In genomic region chr15:41494190-41494921, GRCh38 we compare ENCODE assay signal across 8 cellular contexts. TPM values are rescaled to one million over a fixed set of nuclear protein-coding genes. Genes with fewer than 3 reads are reported as not detected.
DNase-seq lines count a peak whose midpoint lies in the region; ATAC-seq and TF ChIP-seq lines count a peak whose summit lies in the region.

No MANE protein-coding gene starts in this region.

- no peak overlapping the region for H3K27ac ChIP-seq in neural cell (ENCODE audit: low read length)

- no peak for TF ChIP-seq RAD21 in neural cell (conservative IDR thresholded peaks at IDR 0.05)

- H3K27me3 ChIP-seq in neural cell (ENCODE audit: insufficient read depth, low read depth, low read length), result peaks cover 80% of the 10 kb centered on the region

- DNase-seq in AG10803 (ENCODE audit: low read depth) (no peak), T-helper 9 cell (peak; percentile 22), ecto neural progenitor cell (ENCODE audit: low spot score) (peak; percentile 80), SIG-M5 (lab: John Stamatoyannopoulos, UW) (no peak), AG20443 (ENCODE audit: low spot score) (no peak)

- ATAC-seq in GM18907 (IDR thresholded peaks at IDR 0.05; ENCODE audit: unreplicated experiment) (peak; percentile 16), HG03175 (IDR thresholded peaks at IDR 0.05; ENCODE audit: unreplicated experiment) (peak; percentile 13)

- H3K4me2 ChIP-seq in neural cell (ENCODE audit: low read length), result no peak overlapping the region

- H3F3A ChIP-seq in neural cell (ENCODE audit: insufficient read depth, low read length, poor library complexity, severe bottlenecking), result no peaks in the 10 kb centered on the region

- H3K36me3 ChIP-seq in neural cell (ENCODE audit: insufficient read depth, low read length), result no peaks in the 10 kb centered on the region

- no peaks in the 10 kb centered on the region for H3K79me2 ChIP-seq in neural cell (replicated peaks; ENCODE audit: insufficient read depth, low read length)

- no peak for TF ChIP-seq EP300 in neural cell (conservative IDR thresholded peaks at IDR 0.05; ENCODE audit: poor library complexity, severe bottlenecking)

- H3K4me3 ChIP-seq in AG10803 (ENCODE audit: low read length), result peak overlapping the region; percentile 41
- H3K4me3 ChIP-seq in neural cell (ENCODE audit: low read length), result peak overlapping the region; percentile 66

- no peak for TF ChIP-seq CTCF in AG10803 (conservative IDR thresholded peaks at IDR 0.05; ENCODE audit: low read length)
- no peak for TF ChIP-seq CTCF in neural cell (IDR thresholded peaks at IDR 0.05; ENCODE audit: poor library complexity, severe bottlenecking)

- H3K9me2 ChIP-seq in neural cell (ENCODE audit: insufficient read depth, low read length), result no peaks in the 10 kb centered on the region

- no peak overlapping the region for H2AFZ ChIP-seq in neural cell (ENCODE audit: low read depth, low read length)

- no peaks in the 10 kb centered on the region for H3K9me3 ChIP-seq in neural cell (ENCODE audit: low read length)

- peak overlapping the region; percentile 23 for H3K9ac ChIP-seq in neural cell (ENCODE audit: low read length)

- no peaks in the 10 kb centered on the region for H4K20me1 ChIP-seq in neural cell (ENCODE audit: insufficient read depth)

TF ChIP-seq in neural cell, 6 proteins besides CTCF, POLR2A, EP300 and RAD21:
- TF ChIP-seq TAF1 (IDR thresholded peaks at IDR 0.05; ENCODE audit: low read depth) (no peak), SMC3 (conservative IDR thresholded peaks at IDR 0.05; ENCODE audit: poor library complexity) (no peak), MXI1 (conservative IDR thresholded peaks at IDR 0.05; ENCODE audit: poor library complexity, severe bottlenecking) (peak; percentile 4), REST (IDR thresholded peaks at IDR 0.05; ENCODE audit: borderline replicate concordance) (no peak), POLR2AphosphoS5 (IDR thresholded peaks at IDR 0.05) (peak; percentile 31), EZH2 (IDR thresholded peaks at IDR 0.05; ENCODE audit: borderline replicate concordance, insufficient read depth, low read length, poor library complexity, severe bottlenecking) (peak; percentile 84)

RNA-seq across cellular contexts. Expression of gene ITPKA, which starts 0.7 kb away (rescaled TPM):
- polyA plus RNA-seq in neural cell, result 0.20 and 1.1 TPM in 2 replicates
- polyA minus RNA-seq in neural cell, result 1.5 TPM in 1 of 2 replicates, not detected in the other

RNA-seq across cellular contexts. Expression of gene LTK, which starts 19.3 kb away (rescaled TPM):
- 0.28 TPM in 1 of 2 replicates, not detected in the other for polyA plus RNA-seq in neural cell
- polyA minus RNA-seq in neural cell, result not detected in 2 replicates

RNA-seq across cellular contexts. Expression of gene RPAP1, which starts 49.7 kb away (rescaled TPM):
- polyA plus RNA-seq in neural cell, result 9.4 and 10.4 TPM in 2 replicates
- 16.6 and 17.0 TPM in 2 replicates for polyA minus RNA-seq in neural cell

Comparison
In these comparisons a context has a peak if more than half of its experiments do, and no peak if none do; other contexts are left out.
1. DNase-seq: peak in T-helper 9 cell (single experiment) and ecto neural progenitor cell (single experiment); none in AG10803 (single experiment), SIG-M5 (single experiment) and AG20443 (single experiment).